In the genomic region with DNA sequence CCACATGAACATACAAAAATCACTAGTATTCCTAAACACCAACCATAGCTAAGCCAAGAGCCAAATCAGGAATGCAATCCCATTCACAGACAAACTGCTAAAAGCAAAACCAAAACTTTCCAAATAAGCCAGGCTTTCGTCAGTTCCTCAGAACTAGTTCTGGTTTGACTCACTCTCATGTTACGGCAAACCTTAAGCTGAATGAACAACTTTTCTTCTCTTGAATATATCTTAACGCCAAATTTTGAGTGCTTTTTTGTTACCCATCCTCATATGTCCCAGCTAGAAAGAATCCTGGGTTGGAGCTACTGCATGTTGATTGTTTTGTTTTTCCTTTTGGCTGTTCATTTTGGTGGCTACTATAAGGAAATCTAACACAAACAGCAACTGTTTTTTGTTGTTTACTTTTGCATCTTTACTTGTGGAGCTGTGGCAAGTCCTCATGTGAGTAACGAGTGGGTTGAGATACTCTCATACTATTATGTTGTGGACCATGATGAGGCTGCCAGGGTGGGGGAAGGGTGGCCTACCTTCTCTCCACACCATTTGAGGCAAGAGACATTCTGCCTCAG, we compare ENCODE assay signal across 8 cellular contexts. TPM values are rescaled to one million over a fixed set of nuclear protein-coding genes. Genes with fewer than 3 reads are reported as not detected.
DNase-seq lines count a peak whose midpoint lies in the region; ATAC-seq lines count a peak whose summit lies in the region.

A gene (plus strand): TSS at position 172 of the 572 bp plus-strand sequence. CDS start 12,016 bp downstream, outside the sequence.

- H3K36me3 Mint-ChIP-seq in CD4-positive, CD25-positive, alpha-beta regulatory T cell, result peaks cover 3% of the 10 kb centered on the region
- no peaks in the 10 kb centered on the region for H3K36me3 Mint-ChIP-seq in activated naive CD4-positive, alpha-beta T cell treated with anti-CD3 and anti-CD28 coated beads, Interleukin-2, amount 50 U/mL, for 24 hours

- no peaks in the 10 kb centered on the region for H3K27me3 Mint-ChIP-seq in CD4-positive, CD25-positive, alpha-beta regulatory T cell
- no peaks in the 10 kb centered on the region for H3K27me3 Mint-ChIP-seq in activated naive CD4-positive, alpha-beta T cell treated with anti-CD3 and anti-CD28 coated beads, Interleukin-2, amount 50 U/mL, for 24 hours

- peaks cover 15% of the 10 kb centered on the region for H3K4me1 ChIP-seq in CD4-positive, CD25-positive, alpha-beta regulatory T cell (ENCODE audit: control insufficient read depth, insufficient read depth, low read length, poor library complexity, severe bottlenecking)

- ATAC-seq in CD4-positive, CD25-positive, alpha-beta regulatory T cell (ENCODE audit: low read depth in 2 of 2), result peak; percentile 64 to 72
- ATAC-seq in GM19455 (IDR thresholded peaks at IDR 0.05; ENCODE audit: unreplicated experiment) (peak; percentile 81), HG03460 (IDR thresholded peaks at IDR 0.05; ENCODE audit: unreplicated experiment) (peak; percentile 66)

- peak within 1 kb of the TSS; percentile 74 for H3K4me3 ChIP-seq in CD4-positive, CD25-positive, alpha-beta regulatory T cell (ENCODE audit: low read depth, low read length)

- H3K4me1 Mint-ChIP-seq in CD4-positive, CD25-positive, alpha-beta regulatory T cell, result peaks cover 10 to 43% (median 31%) of the 10 kb centered on the region in 4 donors
- H3K4me1 Mint-ChIP-seq in activated naive CD4-positive, alpha-beta T cell treated with anti-CD3 and anti-CD28 coated beads, Interleukin-2, amount 50 U/mL, for 24 hours, result peaks cover 40% of the 10 kb centered on the region

- H3K4me3 Mint-ChIP-seq in CD4-positive, CD25-positive, alpha-beta regulatory T cell, result peak within 1 kb of the TSS; percentile 27 to 86 (median 74)
- peak within 1 kb of the TSS; percentile 72 for H3K4me3 Mint-ChIP-seq in activated naive CD4-positive, alpha-beta T cell treated with anti-CD3 and anti-CD28 coated beads, Interleukin-2, amount 50 U/mL, for 24 hours

- DNase-seq in CD4-positive, CD25-positive, alpha-beta regulatory T cell, result peak in 2 of 3 donors; percentile 12 to 79
- DNase-seq in hepatic stellate cell (ENCODE audit: low spot score), result peak; percentile 37
- DNase-seq in stimulated activated CD8-positive, alpha-beta memory T cell treated with anti-CD3 and anti-CD28 coated beads, Interleukin-12 subunit alpha, Interleukin-12 subunit beta, amount 100 ng/mL, for 24 hours (ENCODE audit: extremely low read depth), result peak; percentile 17
- DNase-seq in NCI-H2107 (lab: John Stamatoyannopoulos, UW), result no peak
- no peak for DNase-seq in effector CD4-positive, alpha-beta T cell

- H3K9me3 Mint-ChIP-seq in CD4-positive, CD25-positive, alpha-beta regulatory T cell, result peaks cover 0 to 1% (median 0%) of the 10 kb centered on the region in 7 donors
- no peaks in the 10 kb centered on the region for H3K9me3 Mint-ChIP-seq in activated naive CD4-positive, alpha-beta T cell treated with anti-CD3 and anti-CD28 coated beads, Interleukin-2, amount 50 U/mL, for 24 hours

- no peaks in the 10 kb centered on the region for H3K27me3 ChIP-seq in CD4-positive, CD25-positive, alpha-beta regulatory T cell (ENCODE audit: control insufficient read depth, insufficient read depth, low read length)

- H3K27ac ChIP-seq in CD4-positive, CD25-positive, alpha-beta regulatory T cell (ENCODE audit: insufficient read depth, low read length, poor library complexity, severe bottlenecking), result peak within 1 kb of the TSS; percentile 55

- no peaks in the 10 kb centered on the region for H3K9me3 ChIP-seq in CD4-positive, CD25-positive, alpha-beta regulatory T cell (ENCODE audit: control insufficient read depth in 2 of 2, low read length in 2 of 2)

- peak within 1 kb of the TSS; percentile 85 to 95 (median 91) for H3K27ac Mint-ChIP-seq in CD4-positive, CD25-positive, alpha-beta regulatory T cell
- peak within 1 kb of the TSS; percentile 95 for H3K27ac Mint-ChIP-seq in activated naive CD4-positive, alpha-beta T cell treated with anti-CD3 and anti-CD28 coated beads, Interleukin-2, amount 50 U/mL, for 24 hours

- no peaks in the 10 kb centered on the region for H3K36me3 ChIP-seq in CD4-positive, CD25-positive, alpha-beta regulatory T cell (ENCODE audit: control insufficient read depth, insufficient read depth, low read length)

RNA-seq across cellular contexts. Expression of the gene that starts here (rescaled TPM):
- 1.1 TPM for total RNA-seq in CD4-positive, CD25-positive, alpha-beta regulatory T cell
- polyA plus RNA-seq in CD4-positive, CD25-positive, alpha-beta regulatory T cell, result 1 to 10 TPM in 1 of 4 donors, under 1 TPM in 2, not detected in 1; 0.85 to 2.5 (median 0.90) TPM

Comparison
In these comparisons a context has a peak if more than half of its experiments do, and no peak if none do; other contexts are left out.
1. DNase-seq: peak in CD4-positive, CD25-positive, alpha-beta regulatory T cell (2 of 3), hepatic stellate cell (single experiment) and stimulated activated CD8-positive, alpha-beta memory T cell treated with anti-CD3 and anti-CD28 coated beads, Interleukin-12 subunit alpha, Interleukin-12 subunit beta, amount 100 ng/mL, for 24 hours (single experiment); none in NCI-H2107 (single experiment) and effector CD4-positive, alpha-beta T cell (single experiment).
2. Peak in every context shown above with its lines, with median percentiles within 50 percentile points of each other: ATAC-seq.